9 cellular contexts compared by ENCODE assay signal in the genomic region with DNA sequence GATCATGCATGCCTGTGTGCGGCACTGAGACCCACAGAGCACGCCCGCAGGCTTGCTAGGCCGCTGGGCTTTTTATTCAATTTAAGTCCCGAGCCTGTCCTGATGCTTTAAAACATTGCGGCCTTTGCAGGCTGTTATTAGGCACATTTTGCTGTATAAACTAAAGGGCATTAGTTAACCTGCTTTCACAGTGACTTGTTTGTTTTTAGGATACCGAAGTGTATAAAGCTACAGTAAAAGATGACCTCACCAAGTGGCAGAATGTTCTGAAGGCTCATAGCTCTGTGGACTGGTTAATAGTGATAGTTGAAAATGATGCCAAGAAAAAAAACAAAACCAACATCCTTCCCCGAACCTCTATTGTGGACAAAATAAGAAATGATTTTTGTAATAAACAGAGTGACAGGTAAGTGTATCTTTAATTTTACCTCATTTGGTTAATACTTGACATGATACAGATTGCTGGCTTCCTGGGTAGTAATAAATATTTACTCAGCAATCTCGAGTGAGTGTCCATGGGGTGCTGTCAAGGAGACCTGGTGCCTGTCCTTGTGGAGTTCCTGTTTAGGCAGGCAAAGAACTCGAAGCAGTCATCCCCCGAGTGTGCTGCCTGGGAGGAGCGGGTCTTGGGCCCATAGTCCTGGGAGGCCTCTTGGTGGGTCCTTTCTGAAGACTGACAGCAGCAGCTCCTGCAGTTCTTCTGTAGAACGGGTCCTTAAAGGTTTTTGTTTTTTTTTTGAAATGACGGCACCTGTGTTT. TPM values are rescaled to one million over a fixed set of nuclear protein-coding genes. Genes with fewer than 3 reads are reported as not detected.
DNase-seq lines count a peak whose midpoint lies in the region; ATAC-seq, FAIRE-seq and TF ChIP-seq lines count a peak whose summit lies in the region.
"Had no signal": no experiment of that assay in that cellular context is flagged by ENCODE, and none has a peak within 500 bp of the region (broad histone marks: within the 10 kb centered on the region; RNA-seq: fewer than 3 reads in every experiment).

No MANE protein-coding gene starts in this region.

- H3K27ac ChIP-seq in cingulate gyrus (ENCODE audit: low read depth, low read length) (peak overlapping the region; percentile 98), upper lobe of left lung (peak overlapping the region; percentile 60 to 80 (median 72))

- no peaks in the 10 kb centered on the region for H3K9me3 ChIP-seq in upper lobe of left lung

- no peak for FAIRE-seq in GM19239 (lab: Jason Lieb, UNC)

- H3K36me3 ChIP-seq in upper lobe of left lung: peaks cover 2 to 34% (median 14%) of the 10 kb centered on the region in 4 donors

- intact Hi-C loops in Right ventricle myocardium inferior (cut with DNase I): no loop called here
- intact Hi-C loops in left cardiac atrium (cut with DNase I): no loop called here

- no peak for DNase-seq in Right ventricle myocardium inferior (ENCODE audit: missing footprints)
- DNase-seq in left cardiac atrium: no peak
- peak; percentile 14 for DNase-seq in mesenteric fat pad (ENCODE audit: low spot score)
- peak in 1 of 2 donors; percentile 43 for DNase-seq in upper lobe of left lung
- no peak for DNase-seq in GM19239 (ENCODE audit: insufficient read length, low spot score)
- DNase-seq in NCI-H82 (lab: John Stamatoyannopoulos, UW): no peak
- DNase-seq in HuH-7.5 (ENCODE audit: low spot score): no peak
- DNase-seq: activated naive CD8-positive, alpha-beta T cell treated with anti-CD3 and anti-CD28 coated beads, Interleukin-2, amount 10 ng/mL, durations not matched to agents 7 days and 5 days had no signal

- no peak for TF ChIP-seq POLR2A in upper lobe of left lung (IDR thresholded peaks at IDR 0.05)

- WGBS in upper lobe of left lung, 2 donors: 61 to 66% methylated on average over 14 of the region's 14 CpGs

- TF ChIP-seq CTCF in upper lobe of left lung (IDR thresholded peaks at IDR 0.05): no peak

- ATAC-seq in Right ventricle myocardium inferior (peak; percentile 47), left cardiac atrium (no peak), upper lobe of left lung (ENCODE audit: low FRiP score in 2 of 2) (peak; percentile 7 to 74)

- peaks cover 25 to 47% (median 37%) of the 10 kb centered on the region in 4 donors for H3K4me1 ChIP-seq in upper lobe of left lung

- TF ChIP-seq EP300 in upper lobe of left lung (IDR thresholded peaks at IDR 0.05): no peak

- H3K4me3 ChIP-seq in upper lobe of left lung: no peak overlapping the region

- H3K27me3 ChIP-seq in upper lobe of left lung: no peaks in the 10 kb centered on the region

RNA-seq across cellular contexts. Expression of a gene that starts 40.1 kb away (rescaled TPM):
- total RNA-seq in Right ventricle myocardium inferior (20.3 TPM), left cardiac atrium (10 to 100 TPM; 17.0 to 24.9 TPM), mesenteric fat pad (44.4 TPM), upper lobe of left lung (10 to 100 TPM; 36.3 to 46.8 (median 43.4) TPM)

RNA-seq across cellular contexts. Expression of a gene that starts 54.9 kb away (rescaled TPM):
- 8.1 TPM for total RNA-seq in Right ventricle myocardium inferior
- total RNA-seq in left cardiac atrium: 1 to 10 TPM; 1.2 to 7.0 TPM
- 3.6 TPM for total RNA-seq in mesenteric fat pad
- total RNA-seq in upper lobe of left lung: 10 to 100 TPM in 2 of 6 donors, 1 to 10 TPM in 4; 2.0 to 15.7 (median 3.1) TPM

Comparison
In these comparisons a context has a peak if more than half of its experiments do, and no peak if none do; other contexts are left out.
1. ATAC-seq: peak in Right ventricle myocardium inferior (single experiment) and upper lobe of left lung (2 of 2); none in left cardiac atrium (0 of 2).